Comparison of ENCODE assay signal across 1 cellular context in genomic region chr12:56241424-56242205, GRCh38.
TF ChIP-seq lines count a peak whose summit lies in the region.

No MANE protein-coding gene starts in this region.

TF ChIP-seq in K562, 482 proteins besides CTCF, POLR2A, EP300 and RAD21:
- TF ChIP-seq EGR1 (conservative IDR thresholded peaks at IDR 0.05): peak; percentile 61
- TF ChIP-seq GATA2 (CRISPR knock-in tag; IDR thresholded peaks at IDR 0.05): peak; percentile 32; the same call in 1 of the 2 replicates
- TF ChIP-seq PML (IDR thresholded peaks at IDR 0.05; ENCODE audit: low read length): no peak
